Comparison of ENCODE assay signal across 15 cellular contexts in genomic region chr7:33534830-33535229, GRCh38.
A peak's percentile ranks its signal among the peaks of the same experiment; 100 is the strongest.
DNase-seq lines count a peak whose midpoint lies in the region.
"Had no signal": no experiment of that assay in that cellular context is flagged by ENCODE, and none has a peak within 500 bp of the region (broad histone marks: within the 10 kb centered on the region; RNA-seq: fewer than 3 reads in every experiment).

No MANE protein-coding gene starts in this region.

- intact Hi-C loops in head of caudate nucleus (cut with DNase I), result no loop called here

- DNase-seq in ELR (ENCODE audit: low read depth) (peak; percentile 3), SK-N-MC (ENCODE audit: low read depth, low spot score) (peak; percentile 85), foreskin melanocyte (peak; percentile 16), non-pigmented ciliary epithelial cell (ENCODE audit: low read depth) (peak; percentile 27), germinal center (ENCODE audit: low spot score) (no peak), head of caudate nucleus (no peak), pons (ENCODE audit: low spot score) (no peak)
- DNase-seq: activated CD8-positive, alpha-beta memory T cell treated with anti-CD3 and anti-CD28 coated beads, Interleukin-2, amount 10 ng/mL, durations not matched to agents 7 days and 5 days; GF-D8; KG1; midbrain; NCI-H2029 treated with DMSO at 0.1 percent for 48 hours; NCI-H446 treated with DMSO at 0.1 percent for 48 hours had no signal

- peak overlapping the region; percentile 68 for H3K27ac ChIP-seq in SK-N-MC
- H3K27ac ChIP-seq: neutrophil had no signal

- H3K9me3 ChIP-seq in SK-N-MC (ENCODE audit: low read depth, low read length), result peaks cover 8% of the 10 kb centered on the region; the same call in 1 of the 2 replicates
- H3K9me3 ChIP-seq: neutrophil, right atrium auricular region had no signal

- no peak overlapping the region for H3K9ac ChIP-seq in SK-N-MC (ENCODE audit: insufficient read length)

- H3K36me3 ChIP-seq in SK-N-MC (ENCODE audit: insufficient read depth, low read length), result peaks cover 8% of the 10 kb centered on the region; the same call in 1 of the 2 replicates
- H3K36me3 ChIP-seq: neutrophil, right atrium auricular region had no signal

- H3K4me3 ChIP-seq in SK-N-MC, result peak overlapping the region; percentile 19; the same call in 1 of the 2 replicates
- H3K4me3 ChIP-seq: right atrium auricular region had no signal

Comparison
In these comparisons a context has a peak if more than half of its experiments do, and no peak if none do; other contexts are left out.
1. DNase-seq: peak in ELR (single experiment), SK-N-MC (single experiment), foreskin melanocyte (single experiment) and non-pigmented ciliary epithelial cell (single experiment); none in germinal center (single experiment), head of caudate nucleus (0 of 42) and pons (single experiment).